ENCODE assay signal across 1 cellular context in genomic region chr7:151038951-151039849, GRCh38.
A peak's percentile ranks its signal among the peaks of the same experiment; 100 is the strongest.
TF ChIP-seq lines count a peak whose summit lies in the region.

No MANE protein-coding gene starts in this region.

TF ChIP-seq in HepG2, 621 proteins besides CTCF, POLR2A, EP300 and RAD21 (continued from another document):
- TF ChIP-seq ZNF142 (CRISPR knock-in tag; IDR thresholded peaks at IDR 0.05), result no peak
- no peak for TF ChIP-seq NFE2 (CRISPR knock-in tag; IDR thresholded peaks at IDR 0.05)
- no peak for TF ChIP-seq TCF12 (IDR thresholded peaks at IDR 0.05)
- TF ChIP-seq TCF12 (CRISPR knock-in tag; IDR thresholded peaks at IDR 0.05), result no peak
- TF ChIP-seq SKIL (CRISPR knock-in tag; IDR thresholded peaks at IDR 0.05; ENCODE audit: borderline replicate concordance), result no peak
- TF ChIP-seq MYNN (CRISPR knock-in tag; IDR thresholded peaks at IDR 0.05; ENCODE audit: low read depth), result no peak
- TF ChIP-seq XRCC5 (optimal IDR thresholded peaks at IDR 0.05; ENCODE audit: low read length), result peak; percentile 64
- no peak for TF ChIP-seq SPEN (CRISPR knock-in tag; IDR thresholded peaks at IDR 0.05; ENCODE audit: low read depth)
- TF ChIP-seq TBX3 (IDR thresholded peaks at IDR 0.05; ENCODE audit: borderline replicate concordance), result no peak
- TF ChIP-seq CCDC6 (CRISPR knock-in tag; IDR thresholded peaks at IDR 0.05), result no peak
- TF ChIP-seq MLXIP (CRISPR knock-in tag; IDR thresholded peaks at IDR 0.05; ENCODE audit: borderline replicate concordance), result no peak
- peak; percentile 31; the same call in 1 of the 2 replicates for TF ChIP-seq SAP130 (CRISPR knock-in tag; IDR thresholded peaks at IDR 0.05; ENCODE audit: low read depth)
- TF ChIP-seq GLI4 (CRISPR knock-in tag; IDR thresholded peaks at IDR 0.05; ENCODE audit: borderline replicate concordance), result no peak
